ENCODE assay signal across 22 cellular contexts in genomic region chr5:95532415-95532814, GRCh38. TPM values are rescaled to one million over a fixed set of nuclear protein-coding genes. Genes with fewer than 3 reads are reported as not detected.
DNase-seq lines count a peak whose midpoint lies in the region; ATAC-seq, FAIRE-seq and TF ChIP-seq lines count a peak whose summit lies in the region.
"Had no signal": no experiment of that assay in that cellular context is flagged by ENCODE, and none has a peak within 500 bp of the region (broad histone marks: within the 10 kb centered on the region; RNA-seq: fewer than 3 reads in every experiment).

No MANE protein-coding gene starts in this region.

- no peak overlapping the region for H3K27ac ChIP-seq in astrocyte (ENCODE audit: low read depth, low read length)
- H3K27ac ChIP-seq in iPS-20b (ENCODE audit: low read length) = no peak overlapping the region
- H3K27ac ChIP-seq: 22Rv1, A549, C4-2B had no signal

- H3K4me1 ChIP-seq in astrocyte (ENCODE audit: insufficient read depth, low read length) (no peaks in the 10 kb centered on the region), iPS-20b (ENCODE audit: insufficient read depth, low read length) (peaks cover 21% of the 10 kb centered on the region)

- no peak overlapping the region for H2AFZ ChIP-seq in astrocyte (ENCODE audit: low read depth, low read length)
- H2AFZ ChIP-seq: GM23248 had no signal

- H4K20me1 ChIP-seq in astrocyte (ENCODE audit: insufficient read depth, low read length) = peaks cover 11% of the 10 kb centered on the region

- H3K4me1 Mint-ChIP-seq in activated naive CD4-positive, alpha-beta T cell treated with anti-CD3 and anti-CD28 coated beads, Interleukin-2, amount 50 U/mL, for 24 hours = peaks cover 16% of the 10 kb centered on the region
- H3K4me1 Mint-ChIP-seq in astrocyte (ENCODE audit: low read depth, unreplicated experiment) = peaks cover 38% of the 10 kb centered on the region

- H3K27me3 ChIP-seq in astrocyte (ENCODE audit: insufficient read depth, low read length) (no peaks in the 10 kb centered on the region), iPS-20b (ENCODE audit: insufficient read depth, low read length) (no peaks in the 10 kb centered on the region)

- no peak overlapping the region for H3K4me2 ChIP-seq in astrocyte (ENCODE audit: low read length)
- H3K4me2 ChIP-seq: A549 had no signal

- no peak overlapping the region for H3K4me3 Mint-ChIP-seq in activated naive CD4-positive, alpha-beta T cell treated with anti-CD3 and anti-CD28 coated beads, Interleukin-2, amount 50 U/mL, for 24 hours
- H3K4me3 Mint-ChIP-seq in astrocyte (ENCODE audit: unreplicated experiment) = no peak overlapping the region
- H3K4me3 Mint-ChIP-seq: CD4-positive, alpha-beta T cell; HFFc6 had no signal

- FAIRE-seq in astrocyte (lab: Jason Lieb, UNC) (no peak), urothelium cell line (lab: Jason Lieb, UNC) (no peak)
- FAIRE-seq: D721Med, G401.6, H54, K562 had no signal

- no peak for TF ChIP-seq CTCF in astrocyte (IDR thresholded peaks at IDR 0.05; ENCODE audit: insufficient read depth, low read depth, low read length)

- no peaks in the 10 kb centered on the region for H3K27me3 Mint-ChIP-seq in activated naive CD4-positive, alpha-beta T cell treated with anti-CD3 and anti-CD28 coated beads, Interleukin-2, amount 50 U/mL, for 24 hours
- H3K27me3 Mint-ChIP-seq in astrocyte (ENCODE audit: low read depth, unreplicated experiment) = no peaks in the 10 kb centered on the region
- H3K27me3 Mint-ChIP-seq: CD4-positive, alpha-beta T cell had no signal

- H3K36me3 ChIP-seq in astrocyte (ENCODE audit: insufficient read depth, low read length) (peaks cover 20% of the 10 kb centered on the region), iPS-20b (ENCODE audit: insufficient read depth, low read depth, low read length) (peaks cover 54% of the 10 kb centered on the region)

- H3K27ac Mint-ChIP-seq in activated naive CD4-positive, alpha-beta T cell treated with anti-CD3 and anti-CD28 coated beads, Interleukin-2, amount 50 U/mL, for 24 hours = peak overlapping the region; percentile 8
- H3K27ac Mint-ChIP-seq in astrocyte (ENCODE audit: unreplicated experiment) = peak overlapping the region; percentile 81
- H3K27ac Mint-ChIP-seq: CD4-positive, alpha-beta T cell had no signal

- H3K79me2 ChIP-seq in astrocyte (ENCODE audit: insufficient read depth, low read length) = peaks cover 11% of the 10 kb centered on the region

- H3K9ac ChIP-seq in astrocyte (ENCODE audit: low read length) (no peak overlapping the region), iPS-20b (ENCODE audit: low read depth, low read length) (no peak overlapping the region)

- H3K4me3 ChIP-seq in astrocyte (ENCODE audit: insufficient read depth, low read depth, low read length) (no peak overlapping the region), iPS-20b (ENCODE audit: low read length) (peak overlapping the region; percentile 38; the same call in 1 of the 2 replicates)
- H3K4me3 ChIP-seq: A549, GM23248, K562 had no signal

- no peak for ATAC-seq in GM21381 (IDR thresholded peaks at IDR 0.05; ENCODE audit: unreplicated experiment)
- ATAC-seq in GM21515 (IDR thresholded peaks at IDR 0.05; ENCODE audit: unreplicated experiment) = no peak
- ATAC-seq: A549, HCT116, K562 had no signal

- no peaks in the 10 kb centered on the region for H3K9me3 Mint-ChIP-seq in activated naive CD4-positive, alpha-beta T cell treated with anti-CD3 and anti-CD28 coated beads, Interleukin-2, amount 50 U/mL, for 24 hours
- H3K9me3 Mint-ChIP-seq in astrocyte (ENCODE audit: unreplicated experiment) = no peaks in the 10 kb centered on the region
- H3K9me3 Mint-ChIP-seq: CD4-positive, alpha-beta T cell; HFFc6 had no signal

- peaks cover 15% of the 10 kb centered on the region for H3K36me3 Mint-ChIP-seq in activated naive CD4-positive, alpha-beta T cell treated with anti-CD3 and anti-CD28 coated beads, Interleukin-2, amount 50 U/mL, for 24 hours
- peaks cover 9% of the 10 kb centered on the region for H3K36me3 Mint-ChIP-seq in astrocyte (ENCODE audit: low read depth, unreplicated experiment)

- DNase-seq in activated naive CD4-positive, alpha-beta T cell treated with anti-CD3 and anti-CD28 coated beads, Interleukin-2, amount 50 U/mL, for 16 hours = no peak
- DNase-seq in astrocyte (ENCODE audit: low read depth) (no peak), GM03348 (ENCODE audit: low spot score) (no peak), urothelium cell line (ENCODE audit: low spot score) (no peak)
- DNase-seq: AML-193; Caco-2; CD4-positive, alpha-beta T cell; HFFc6; IMR-90 had no signal

- no peaks in the 10 kb centered on the region for H3K9me3 ChIP-seq in astrocyte (ENCODE audit: insufficient read depth, low read depth, low read length)
- no peaks in the 10 kb centered on the region for H3K9me3 ChIP-seq in iPS-20b (ENCODE audit: insufficient read depth, low read depth, low read length)
- H3K9me3 ChIP-seq: A549, Caco-2 had no signal

RNA-seq across cellular contexts. Expression of gene SKIC3, which starts 22.4 kb away (rescaled TPM):
- total RNA-seq in astrocyte = 98.3 and 99.9 TPM in 2 replicates

RNA-seq across cellular contexts. Expression of gene ARSK, which starts 22.5 kb away (rescaled TPM):
- 9.0 and 10.0 TPM in 2 replicates for total RNA-seq in astrocyte
